18 cellular contexts compared by ENCODE assay signal in the genomic region with DNA sequence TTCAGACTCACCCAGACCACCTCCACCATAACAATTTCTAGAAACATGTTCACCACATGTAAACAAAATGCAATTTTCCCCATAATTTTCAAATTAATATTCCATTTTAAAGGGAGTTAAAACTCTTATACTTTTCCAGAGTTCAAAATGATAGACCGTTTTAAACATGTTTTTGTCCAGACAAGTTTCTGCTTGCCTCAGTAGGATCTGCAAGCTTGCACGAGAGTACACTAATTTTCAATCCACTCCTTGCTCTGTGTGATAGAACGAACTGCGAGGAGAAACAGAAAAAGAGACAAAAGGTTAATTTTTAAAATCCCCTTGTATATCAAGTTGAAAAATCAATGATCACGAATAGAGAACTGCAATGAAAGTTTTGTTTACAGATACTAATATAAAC. TPM values are rescaled to one million over a fixed set of nuclear protein-coding genes. Genes with fewer than 3 reads are reported as not detected.
DNase-seq lines count a peak whose midpoint lies in the region; ATAC-seq, FAIRE-seq and TF ChIP-seq lines count a peak whose summit lies in the region.
"Had no signal": no experiment of that assay in that cellular context is flagged by ENCODE, and none has a peak within 500 bp of the region (broad histone marks: within the 10 kb centered on the region; RNA-seq: fewer than 3 reads in every experiment).

No MANE protein-coding gene starts in this region.

- H3K36me3 Mint-ChIP-seq in MCF 10A (ENCODE audit: insufficient read depth, unreplicated experiment): peaks cover 9% of the 10 kb centered on the region

- peak overlapping the region; percentile 69 for H3K4me2 ChIP-seq in keratinocyte (ENCODE audit: control insufficient read depth, extremely low read depth, insufficient read depth, low read depth, low read length)
- H3K4me2 ChIP-seq in SK-N-SH: no peak overlapping the region
- H3K4me2 ChIP-seq: BLaER1 had no signal

- H3K4me1 ChIP-seq in breast epithelium: peaks cover 0 to under 1% of the 10 kb centered on the region in 2 donors
- peaks cover 30% of the 10 kb centered on the region for H3K4me1 ChIP-seq in keratinocyte (ENCODE audit: control insufficient read depth, extremely low read depth, insufficient read depth, low read length)
- peaks cover 0 to 3% of the 10 kb centered on the region in 2 experiments; a peak in 2 of 4 replicates for H3K4me1 ChIP-seq in SK-N-SH (ENCODE audit: control insufficient read depth in 1 of 2, insufficient read depth in 2 of 2, low read depth in 1 of 2, low read length in 1 of 2)
- H3K4me1 ChIP-seq: HAP-1 had no signal

- H3K9me1 ChIP-seq in keratinocyte (ENCODE audit: control insufficient read depth, extremely low read depth, insufficient read depth, low read length): no peaks in the 10 kb centered on the region

- CTCF ChIA-PET in MCF 10A (lab: Yijun Ruan, JAX): no interaction called here
- CTCF ChIA-PET in SK-N-SH (lab: Yijun Ruan, JAX): no interaction called here

- peaks cover 13% of the 10 kb centered on the region for H3K4me1 Mint-ChIP-seq in MCF 10A (ENCODE audit: insufficient read depth, unreplicated experiment)

- no peak for TF ChIP-seq POLR2A in breast epithelium (IDR thresholded peaks at IDR 0.05)

- no peak overlapping the region for H3K4me3 Mint-ChIP-seq in MCF 10A (ENCODE audit: unreplicated experiment)
- H3K4me3 Mint-ChIP-seq: CD8-positive, alpha-beta memory T cell had no signal

- no peak overlapping the region for H2AFZ ChIP-seq in keratinocyte (ENCODE audit: control insufficient read depth, low read length)
- H2AFZ ChIP-seq in SK-N-SH (ENCODE audit: low read depth): no peak overlapping the region

- peaks cover 7% of the 10 kb centered on the region for H3K79me2 ChIP-seq in keratinocyte (ENCODE audit: control insufficient read depth, insufficient read depth, low read length)
- H3K79me2 ChIP-seq in SK-N-SH (ENCODE audit: insufficient read depth): peaks cover 20% of the 10 kb centered on the region

- DNase-seq in MCF 10A (ENCODE audit: unreplicated experiment): no peak
- no peak for DNase-seq in breast epithelium (ENCODE audit: low spot score in 2 of 2)
- DNase-seq in epithelial cell of esophagus (ENCODE audit: low read depth): peak; percentile 81
- no peak for DNase-seq in keratinocyte (ENCODE audit: low read depth, low spot score)
- no peak for DNase-seq in MG63
- no peak for DNase-seq in SK-N-SH
- DNase-seq: 8988T; AML-193; Caco-2; CD8-positive, alpha-beta memory T cell; DND-41; GDM1 had no signal

- peaks cover 2% of the 10 kb centered on the region for H3F3A ChIP-seq in SK-N-SH (replicated peaks; ENCODE audit: insufficient read depth)

- BruUV-seq in MCF 10A (replicated peaks; lab: Mats Ljungman, UMichigan): no TSS peak

- H4K20me1 ChIP-seq in keratinocyte (ENCODE audit: control insufficient read depth, extremely low read depth, insufficient read depth, low read length): no peaks in the 10 kb centered on the region
- H4K20me1 ChIP-seq in SK-N-SH (ENCODE audit: insufficient read depth): no peaks in the 10 kb centered on the region

- dilution Hi-C loops in keratinocyte (cut with MboI; ENCODE audit: extremely low pct_ligation_motif_present, low sequenced_read_pairs): no loop called here

- H3K9me3 Mint-ChIP-seq in MCF 10A (ENCODE audit: unreplicated experiment): no peaks in the 10 kb centered on the region
- H3K9me3 Mint-ChIP-seq: CD8-positive, alpha-beta memory T cell had no signal

- peak; percentile 73 for FAIRE-seq in keratinocyte (lab: Jason Lieb, UNC)
- FAIRE-seq: GM12892, H1, HTR-8/SVneo had no signal

- H3K36me3 ChIP-seq in breast epithelium (no peaks in the 10 kb centered on the region), keratinocyte (ENCODE audit: control insufficient read depth in 2 of 2, extremely low read depth in 1 of 2, insufficient read depth in 2 of 2, low read length in 2 of 2) (peaks cover 1 to 5% of the 10 kb centered on the region in 2 experiments), MG63 (peaks cover 15% of the 10 kb centered on the region), SK-N-SH (replicated peaks in 1 of 2; ENCODE audit: control insufficient read depth in 1 of 2, insufficient read depth in 2 of 2, low read length in 1 of 2) (peaks cover 16 to 20% of the 10 kb centered on the region in 2 experiments)
- H3K36me3 ChIP-seq: HAP-1 had no signal

- POLR2A ChIA-PET in MCF 10A (lab: Yijun Ruan, JAX) (interaction anchor here (0.6 to 1.6 kb wide), 4 partner anchors 51 to 321 kb away, joined by 3 to 7 read pairs (median 6); partner anchors contain the start of genes EME2, MRPS34, NUBP2 and SPSB3), SK-N-SH (lab: Yijun Ruan, JAX) (no interaction called here)

- no peaks in the 10 kb centered on the region for H3K9me2 ChIP-seq in SK-N-SH

- no peak for TF ChIP-seq RAD21 in SK-N-SH (IDR thresholded peaks at IDR 0.05; ENCODE audit: low read length)

- H3K9me3 ChIP-seq in breast epithelium (no peaks in the 10 kb centered on the region), keratinocyte (ENCODE audit: control insufficient read depth, low read depth, low read length) (no peaks in the 10 kb centered on the region), MG63 (no peaks in the 10 kb centered on the region), SK-N-SH (no peaks in the 10 kb centered on the region)
- H3K9me3 ChIP-seq: BLaER1, Caco-2, HAP-1 had no signal

- H3K4me3 ChIP-seq in breast epithelium: no peak overlapping the region
- no peak overlapping the region for H3K4me3 ChIP-seq in epithelial cell of esophagus (ENCODE audit: low read length)
- H3K4me3 ChIP-seq in keratinocyte (ENCODE audit: control insufficient read depth in 2 of 3, extremely low read depth in 1 of 3, insufficient read depth in 2 of 3, low read depth in 1 of 3, low read length in 3 of 3): peak overlapping the region in 1 of 3 experiments; percentile 32
- no peak overlapping the region for H3K4me3 ChIP-seq in MG63
- H3K4me3 ChIP-seq in SK-N-SH (ENCODE audit: low read depth in 2 of 2, low read length in 1 of 2): no peak overlapping the region
- H3K4me3 ChIP-seq: BLaER1, HAP-1 had no signal

- TF ChIP-seq CTCF in MCF 10A (IDR thresholded peaks at IDR 0.05; ENCODE audit: unreplicated experiment) (no peak), breast epithelium (IDR thresholded peaks at IDR 0.05) (no peak), epithelial cell of esophagus (IDR thresholded peaks at IDR 0.05; ENCODE audit: insufficient read depth, low read depth, low read length, missing control alignments) (no peak), keratinocyte (optimal IDR thresholded peaks at IDR 0.05 in 1 of 3, IDR thresholded peaks at IDR 0.05 in 1 of 3, conservative IDR thresholded peaks at IDR 0.05 in 1 of 3; ENCODE audit: extremely low read depth in 1 of 3, insufficient read depth in 2 of 3, low read length in 3 of 3) (no peak), SK-N-SH (IDR thresholded peaks at IDR 0.05) (no peak)

- no peaks in the 10 kb centered on the region for H3K27me3 ChIP-seq in breast epithelium
- H3K27me3 ChIP-seq in keratinocyte (ENCODE audit: control insufficient read depth, extremely low read depth, insufficient read depth, low read length): no peaks in the 10 kb centered on the region
- H3K27me3 ChIP-seq in MG63: no peaks in the 10 kb centered on the region; the same call in 1 of the 2 replicates
- no peaks in the 10 kb centered on the region for H3K27me3 ChIP-seq in SK-N-SH (ENCODE audit: insufficient read depth)
- H3K27me3 ChIP-seq: BLaER1 had no signal

- peak overlapping the region; percentile 44 for H3K27ac Mint-ChIP-seq in MCF 10A (ENCODE audit: low read depth, unreplicated experiment)

- intact Hi-C loops in MCF 10A (cut with micrococcal nuclease) (no loop called here), breast epithelium (cut with DNase I; ENCODE audit: low total_unique reads) (no loop called here)

- no peaks in the 10 kb centered on the region for H3K27me3 Mint-ChIP-seq in MCF 10A (ENCODE audit: insufficient read depth, unreplicated experiment)
- H3K27me3 Mint-ChIP-seq: CD8-positive, alpha-beta memory T cell had no signal

- no peak for TF ChIP-seq EP300 in SK-N-SH (IDR thresholded peaks at IDR 0.05; ENCODE audit: borderline replicate concordance in 1 of 2, low read depth in 1 of 2, low read length in 1 of 2)

- ATAC-seq in GM21528 (IDR thresholded peaks at IDR 0.05; ENCODE audit: low FRiP score, unreplicated experiment): no peak

- 91% methylated on average over 5 of the region's 5 CpGs for WGBS in SK-N-SH (ENCODE audit: low lambda C conversion rate)

- peak overlapping the region; percentile 26 for H3K9ac ChIP-seq in keratinocyte (ENCODE audit: control insufficient read depth, extremely low read depth, insufficient read depth, low read length)
- H3K9ac ChIP-seq in SK-N-SH: no peak overlapping the region
- H3K9ac ChIP-seq: BLaER1 had no signal

- H3K27ac ChIP-seq in breast epithelium: no peak overlapping the region
- H3K27ac ChIP-seq in keratinocyte (ENCODE audit: control insufficient read depth, insufficient read depth, low read length): peak overlapping the region; percentile 69
- no peak overlapping the region for H3K27ac ChIP-seq in SK-N-SH (ENCODE audit: low read depth in 2 of 2, low read length in 1 of 2)
- H3K27ac ChIP-seq: BLaER1 had no signal

RNA-seq across cellular contexts. Expression of gene FAHD1, which starts 7.1 kb away (rescaled TPM):
- total RNA-seq in MCF 10A (2022): 18.4 and 21.4 TPM in 2 replicates
- total RNA-seq in breast epithelium: 10 to 100 TPM; 27.2 to 35.4 (median 29.7) TPM
- 29.4 to 59.5 TPM (median 36.8 TPM) in 3 replicates for polyA plus RNA-seq in keratinocyte
- polyA plus RNA-seq in keratinocyte (2011; ENCODE audit: low read depth): 23.9 TPM
- polyA plus RNA-seq in keratinocyte (2011; cell fraction: cytosol; rRNA removed): 28.3 and 59.4 TPM in 2 replicates
- polyA plus RNA-seq in keratinocyte (2011; cell fraction: nucleus; rRNA removed): 24.1 and 34.8 TPM in 2 replicates
- polyA plus RNA-seq in keratinocyte (2012; ENCODE audit: low replicate concordance): 27.6 and 47.5 TPM in 2 replicates
- 11.1 to 29.0 TPM (median 19.7 TPM) in 3 replicates for polyA minus RNA-seq in keratinocyte
- polyA minus RNA-seq in keratinocyte (2011; cell fraction: cytosol; rRNA and poly(A)+ RNA removed): 55.8 TPM
- 21.7 and 30.0 TPM in 2 replicates for polyA minus RNA-seq in keratinocyte (2011; cell fraction: nucleus; rRNA and poly(A)+ RNA removed)
- total RNA-seq in MG63 (2014; rRNA removed; shearing (Covaris generic); ENCODE audit: low replicate concordance): 33.4 and 35.4 TPM in 2 replicates
- 58.2 and 59.0 TPM in 2 replicates for polyA plus RNA-seq in SK-N-SH (2012; rRNA removed)
- 36.6 and 57.1 TPM in 2 replicates for polyA plus RNA-seq in SK-N-SH (2012; cell fraction: cytosol; rRNA removed)
- 27.7 and 32.2 TPM in 2 replicates for polyA plus RNA-seq in SK-N-SH (2012; cell fraction: nucleus; rRNA removed)

RNA-seq across cellular contexts. Expression of gene HAGH, which starts 7.5 kb away (rescaled TPM):
- total RNA-seq in MCF 10A (2022) (44.5 and 69.8 TPM in 2 replicates), breast epithelium (100 to 1,000 TPM in 1 of 3 donors, 10 to 100 TPM in 2; 61.9 to 114 (median 74.7) TPM)
- polyA plus RNA-seq in keratinocyte (17.7 to 31.2 TPM (median 22.2 TPM) in 3 replicates), SK-N-SH (2012; rRNA removed) (119 and 138 TPM in 2 replicates)
- 53.4 TPM for polyA plus RNA-seq in keratinocyte (2011; ENCODE audit: low read depth)
- 13.7 and 25.2 TPM in 2 replicates for polyA plus RNA-seq in keratinocyte (2011; cell fraction: cytosol; rRNA removed)
- polyA plus RNA-seq in keratinocyte (2011; cell fraction: nucleus; rRNA removed): 19.0 and 28.6 TPM in 2 replicates
- 22.1 and 40.3 TPM in 2 replicates for polyA plus RNA-seq in keratinocyte (2012; ENCODE audit: low replicate concordance)
- polyA minus RNA-seq in keratinocyte: 11.5 to 22.0 TPM (median 21.0 TPM) in 3 replicates
- 19.6 TPM for polyA minus RNA-seq in keratinocyte (2011; cell fraction: cytosol; rRNA and poly(A)+ RNA removed)
- polyA minus RNA-seq in keratinocyte (2011; cell fraction: nucleus; rRNA and poly(A)+ RNA removed): 9.1 and 12.8 TPM in 2 replicates
- 120 and 186 TPM in 2 replicates for total RNA-seq in MG63 (2014; rRNA removed; shearing (Covaris generic); ENCODE audit: low replicate concordance)
- 66.9 and 102 TPM in 2 replicates for polyA plus RNA-seq in SK-N-SH (2012; cell fraction: cytosol; rRNA removed)
- 88.7 and 92.4 TPM in 2 replicates for polyA plus RNA-seq in SK-N-SH (2012; cell fraction: nucleus; rRNA removed)

RNA-seq across cellular contexts. Expression of gene MEIOB, which starts 37.9 kb away (rescaled TPM):
- total RNA-seq in MCF 10A (2022) (not detected in 2 replicates), breast epithelium (not detected)
- polyA plus RNA-seq in keratinocyte (not detected in 3 replicates), SK-N-SH (2012; rRNA removed) (0.05 TPM in 1 of 2 replicates, not detected in the other)
- not detected for polyA plus RNA-seq in keratinocyte (2011; ENCODE audit: low read depth)
- polyA plus RNA-seq in keratinocyte (2011; cell fraction: cytosol; rRNA removed): 0.04 TPM in 1 of 2 replicates, not detected in the other
- not detected in 2 replicates for polyA plus RNA-seq in keratinocyte (2011; cell fraction: nucleus; rRNA removed)
- not detected in 2 replicates for polyA plus RNA-seq in keratinocyte (2012; ENCODE audit: low replicate concordance)
- not detected in 3 replicates for polyA minus RNA-seq in keratinocyte
- not detected for polyA minus RNA-seq in keratinocyte (2011; cell fraction: cytosol; rRNA and poly(A)+ RNA removed)
- polyA minus RNA-seq in keratinocyte (2011; cell fraction: nucleus; rRNA and poly(A)+ RNA removed): not detected in 2 replicates
- total RNA-seq in MG63 (2014; rRNA removed; shearing (Covaris generic); ENCODE audit: low replicate concordance): 21.6 and 71.1 TPM in 2 replicates
- polyA plus RNA-seq in SK-N-SH (2012; cell fraction: cytosol; rRNA removed): 0.04 TPM in 2 replicates
- 0.13 and 0.27 TPM in 2 replicates for polyA plus RNA-seq in SK-N-SH (2012; cell fraction: nucleus; rRNA removed)
- total RNA-seq: Caco-2; CD8-positive, alpha-beta memory T cell had no signal
- polyA plus RNA-seq: CD8-positive, alpha-beta memory T cell had no signal

RNA-seq across cellular contexts. Expression of gene IGFALS, which starts 40.6 kb away (rescaled TPM):
- total RNA-seq in MCF 10A (2022) (not detected in 2 replicates), breast epithelium (under 1 TPM; 0.32 to 0.44 (median 0.33) TPM)
- polyA plus RNA-seq in keratinocyte (not detected in 3 replicates), SK-N-SH (2012; rRNA removed) (0.02 and 0.03 TPM in 2 replicates)
- not detected for polyA plus RNA-seq in keratinocyte (2011; ENCODE audit: low read depth)
- not detected in 2 replicates for polyA plus RNA-seq in keratinocyte (2011; cell fraction: cytosol; rRNA removed)
- 0.09 TPM in 1 of 2 replicates, not detected in the other for polyA plus RNA-seq in keratinocyte (2011; cell fraction: nucleus; rRNA removed)
- polyA plus RNA-seq in keratinocyte (2012; ENCODE audit: low replicate concordance): 0.18 TPM in 1 of 2 replicates, not detected in the other
- not detected in 3 replicates for polyA minus RNA-seq in keratinocyte
- not detected for polyA minus RNA-seq in keratinocyte (2011; cell fraction: cytosol; rRNA and poly(A)+ RNA removed)
- not detected in 2 replicates for polyA minus RNA-seq in keratinocyte (2011; cell fraction: nucleus; rRNA and poly(A)+ RNA removed)
- not detected in 2 replicates for total RNA-seq in MG63 (2014; rRNA removed; shearing (Covaris generic); ENCODE audit: low replicate concordance)
- not detected in 2 replicates for polyA plus RNA-seq in SK-N-SH (2012; cell fraction: cytosol; rRNA removed)
- polyA plus RNA-seq in SK-N-SH (2012; cell fraction: nucleus; rRNA removed): 0.10 and 0.26 TPM in 2 replicates
- total RNA-seq: Caco-2; CD8-positive, alpha-beta memory T cell; H1 had no signal
- polyA plus RNA-seq: CD8-positive, alpha-beta memory T cell; H1 had no signal

RNA-seq across cellular contexts. Expression of gene NUBP2, which starts 51.3 kb away (rescaled TPM):
- total RNA-seq in MCF 10A (2022) (71.3 and 73.9 TPM in 2 replicates), breast epithelium (10 to 100 TPM; 61.6 to 82.6 (median 80.3) TPM)
- polyA plus RNA-seq in keratinocyte (24.4 to 39.4 TPM (median 34.9 TPM) in 3 replicates), SK-N-SH (2012; rRNA removed) (73.2 and 75.4 TPM in 2 replicates)
- 6.6 TPM for polyA plus RNA-seq in keratinocyte (2011; ENCODE audit: low read depth)
- polyA plus RNA-seq in keratinocyte (2011; cell fraction: cytosol; rRNA removed): 16.3 and 54.8 TPM in 2 replicates
- 21.8 and 32.0 TPM in 2 replicates for polyA plus RNA-seq in keratinocyte (2011; cell fraction: nucleus; rRNA removed)
- 27.1 and 51.8 TPM in 2 replicates for polyA plus RNA-seq in keratinocyte (2012; ENCODE audit: low replicate concordance)
- polyA minus RNA-seq in keratinocyte: 8.4 to 11.7 TPM (median 9.0 TPM) in 3 replicates
- 63.9 TPM for polyA minus RNA-seq in keratinocyte (2011; cell fraction: cytosol; rRNA and poly(A)+ RNA removed)
- polyA minus RNA-seq in keratinocyte (2011; cell fraction: nucleus; rRNA and poly(A)+ RNA removed): 12.7 and 16.4 TPM in 2 replicates
- total RNA-seq in MG63 (2014; rRNA removed; shearing (Covaris generic); ENCODE audit: low replicate concordance): 156 and 163 TPM in 2 replicates
- 30.1 and 51.3 TPM in 2 replicates for polyA plus RNA-seq in SK-N-SH (2012; cell fraction: cytosol; rRNA removed)
- 98.8 and 129 TPM in 2 replicates for polyA plus RNA-seq in SK-N-SH (2012; cell fraction: nucleus; rRNA removed)

Comparison
In these comparisons a context has a peak if more than half of its experiments do, and no peak if none do; other contexts are left out.
1. RNA of gene MEIOB, which starts 37.9 kb away (total RNA-seq): 21.6 to 71.1 TPM in MG63; not detected in MCF 10A and not detected in breast epithelium; every median in the first group is over 10 times any median in the second.